In genomic region chr10:119080521-119081259, GRCh38 we compare ENCODE assay signal across 8 cellular contexts. TPM values are rescaled to one million over a fixed set of nuclear protein-coding genes. Genes with fewer than 3 reads are reported as not detected.
DNase-seq lines count a peak whose midpoint lies in the region; ATAC-seq, FAIRE-seq and TF ChIP-seq lines count a peak whose summit lies in the region.

Gene EIF3A, minus strand, starts transcription at chr10:119080817. Its CDS starts 141 bp downstream, at chr10:119080676.

- H3K79me2 ChIP-seq in smooth muscle cell (ENCODE audit: low read depth), result peaks cover 54% of the 10 kb centered on the region

- H3K4me2 ChIP-seq in smooth muscle cell, result peak within 1 kb of the TSS; percentile 92

- H3K36me3 ChIP-seq in A673 (ENCODE audit: insufficient read depth, low read length, poor library complexity, severe bottlenecking) (peaks cover 11% of the 10 kb centered on the region), bronchial epithelial cell (ENCODE audit: control insufficient read depth, insufficient read depth, low read length) (peaks cover 1% of the 10 kb centered on the region), smooth muscle cell (ENCODE audit: low read depth) (no peaks in the 10 kb centered on the region)

- H3K4me3 ChIP-seq in A673 (ENCODE audit: low read depth, low read length, poor library complexity, severe bottlenecking) (peak within 1 kb of the TSS; percentile 84), WI38 (ENCODE audit: low read depth, low read length) (peak within 1 kb of the TSS; percentile 95), bronchial epithelial cell (ENCODE audit: low read depth, low read length) (peak within 1 kb of the TSS; percentile 99), smooth muscle cell (peak within 1 kb of the TSS; percentile 96)

- TF ChIP-seq CTCF in A673 (conservative IDR thresholded peaks at IDR 0.05; ENCODE audit: low read depth, low read length) (no peak), WI38 (IDR thresholded peaks at IDR 0.05; ENCODE audit: low read depth, low read length) (no peak), bronchial epithelial cell (IDR thresholded peaks at IDR 0.05; ENCODE audit: insufficient read depth, low read length, severe bottlenecking) (no peak), smooth muscle cell (IDR thresholded peaks at IDR 0.05; ENCODE audit: borderline replicate concordance, insufficient read depth, poor library complexity, severe bottlenecking) (no peak)

- peaks cover 43% of the 10 kb centered on the region for H4K20me1 ChIP-seq in smooth muscle cell (ENCODE audit: low read depth)

- H3K9me3 Mint-ChIP-seq in immature natural killer cell, result no peaks in the 10 kb centered on the region

- peak within 1 kb of the TSS; percentile 62 for H2AFZ ChIP-seq in smooth muscle cell (ENCODE audit: low read depth)

- POLR2A ChIA-PET in A673 (lab: Charles Lee; ENCODE audit: low non-redundant PET), result no interaction called here

- H3K27me3 Mint-ChIP-seq in immature natural killer cell (ENCODE audit: low read depth in 3 of 3), result peaks cover 10 to 22% (median 22%) of the 10 kb centered on the region in 3 donors

- no peaks in the 10 kb centered on the region for H3F3A ChIP-seq in smooth muscle cell (ENCODE audit: low read depth)

- no peak for FAIRE-seq in bronchial epithelial cell (lab: Jason Lieb, UNC)

- intact Hi-C loops in A673 (cut with micrococcal nuclease; ENCODE audit: unreplicated experiment), result loop anchor here (1.0 kb wide), 1 partner anchor 24 kb away; the partner anchor contains the start of gene DENND10

- WGBS in smooth muscle cell (ENCODE audit: low lambda C conversion rate), result under 1% methylated on average over 74 of the region's 74 CpGs

- H3K27ac Mint-ChIP-seq in immature natural killer cell, result peak within 1 kb of the TSS; percentile 94 to 100 (median 98)

- BruUV-seq in A673 (replicated peaks; lab: Mats Ljungman, UMichigan), result no TSS peak

- DNase-seq in A673 (ENCODE audit: low spot score), result peak; percentile 95
- DNase-seq in NCI-H2171 treated with DMSO at 0.1 percent for 48 hours (lab: John Stamatoyannopoulos, UW), result peak; percentile 70
- DNase-seq in bronchial epithelial cell (ENCODE audit: low read depth), result peak; percentile 81
- peak; percentile 93 to 94 (median 94) for DNase-seq in immature natural killer cell
- DNase-seq in smooth muscle cell (lab: John Stamatoyannopoulos, UW; ENCODE audit: unreplicated experiment), result peak; percentile 80

- peaks cover 44 to 53% of the 10 kb centered on the region in 2 donors for H3K4me1 Mint-ChIP-seq in immature natural killer cell

- no peaks in the 10 kb centered on the region for H3K36me3 Mint-ChIP-seq in immature natural killer cell

- CTCF ChIA-PET in A673 (lab: Charles Lee), result no interaction called here

- peak; percentile 98 for TF ChIP-seq POLR2A in GM18526 (IDR thresholded peaks at IDR 0.05; ENCODE audit: extremely low read depth, insufficient read length)

- peak; percentile 77 for ATAC-seq in HG03064 (IDR thresholded peaks at IDR 0.05; ENCODE audit: low read depth, unreplicated experiment)

- peak within 1 kb of the TSS; percentile 100 for H3K9ac ChIP-seq in smooth muscle cell (ENCODE audit: low read depth)

- H3K27me3 ChIP-seq in A673 (replicated peaks; ENCODE audit: insufficient read depth, low read depth, low read length, poor library complexity) (no peaks in the 10 kb centered on the region), bronchial epithelial cell (ENCODE audit: control insufficient read depth, insufficient read depth, low read length) (no peaks in the 10 kb centered on the region), smooth muscle cell (ENCODE audit: low read depth) (no peaks in the 10 kb centered on the region)

- peak within 1 kb of the TSS; percentile 96 to 98 (median 97) for H3K4me3 Mint-ChIP-seq in immature natural killer cell

- H3K9me3 ChIP-seq in A673 (ENCODE audit: low read depth, low read length, poor library complexity, severe bottlenecking), result no peaks in the 10 kb centered on the region
- H3K9me3 ChIP-seq in smooth muscle cell (replicated peaks; ENCODE audit: low read depth), result no peaks in the 10 kb centered on the region

- H3K4me1 ChIP-seq in A673 (ENCODE audit: insufficient read depth, low read length, poor library complexity, severe bottlenecking) (peaks cover 13% of the 10 kb centered on the region), smooth muscle cell (ENCODE audit: low read depth) (peaks cover 17% of the 10 kb centered on the region)

- H3K27ac ChIP-seq in A673 (ENCODE audit: low read depth, low read length, poor library complexity, severe bottlenecking) (peak within 1 kb of the TSS; percentile 97), smooth muscle cell (ENCODE audit: low read depth) (peak within 1 kb of the TSS; percentile 92)

RNA-seq across cellular contexts. Expression of gene EIF3A, which starts in this region (rescaled TPM):
- total RNA-seq in A673 (2021) (169 and 181 TPM in 2 replicates), bronchial epithelial cell (124 and 150 TPM in 2 replicates), smooth muscle cell (95.0 and 105 TPM in 2 replicates)
- polyA plus RNA-seq in immature natural killer cell (10 to 100 TPM; 19.9 to 61.2 (median 21.4) TPM), smooth muscle cell (37.9 and 51.5 TPM in 2 replicates)

Comparison
In these comparisons a context has a peak if more than half of its experiments do, and no peak if none do; other contexts are left out.
1. Peak in every context shown above with its lines: DNase-seq, ATAC-seq, H3K4me3 ChIP-seq and H3K27ac ChIP-seq.